In the genomic region with DNA sequence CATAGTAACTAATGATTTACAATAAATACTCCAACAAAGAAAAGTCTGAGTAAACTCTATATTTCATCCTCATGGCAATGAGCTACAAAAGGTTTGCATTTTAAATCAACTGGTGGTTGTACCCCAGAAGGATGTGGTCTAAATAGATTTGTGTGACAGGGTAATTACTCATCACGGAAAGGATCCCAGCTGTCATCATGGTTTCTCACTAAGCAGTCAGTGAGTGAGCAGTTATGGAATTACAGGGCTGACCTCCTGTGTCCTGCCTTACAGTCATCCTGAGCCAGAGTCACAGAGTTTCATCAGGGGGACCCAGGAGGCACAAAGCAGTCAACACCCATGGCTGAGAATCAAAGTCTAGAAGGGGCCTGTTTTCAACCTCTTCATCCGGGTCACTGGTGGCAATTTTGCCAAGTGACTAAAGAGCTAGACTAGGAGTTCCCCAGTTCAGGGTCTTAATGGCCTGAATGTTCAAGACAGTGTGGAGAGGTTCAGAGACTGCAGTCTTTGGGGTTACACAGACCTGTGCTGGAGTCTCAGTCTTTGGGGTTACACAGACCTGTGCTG, we compare ENCODE assay signal across 8 cellular contexts.
DNase-seq lines count a peak whose midpoint lies in the region; ATAC-seq and TF ChIP-seq lines count a peak whose summit lies in the region.

No MANE protein-coding gene starts in this region.

- H3K4me3 Mint-ChIP-seq in activated naive CD8-positive, alpha-beta T cell treated with anti-CD3 and anti-CD28 coated beads, Interleukin-2, amount 50 U/mL, for 24 hours, result peak overlapping the region; percentile 59

- peaks cover 10% of the 10 kb centered on the region for H3K9me3 Mint-ChIP-seq in activated naive CD8-positive, alpha-beta T cell treated with anti-CD3 and anti-CD28 coated beads, Interleukin-2, amount 50 U/mL, for 24 hours

- H3K27me3 Mint-ChIP-seq in activated naive CD8-positive, alpha-beta T cell treated with anti-CD3 and anti-CD28 coated beads, Interleukin-2, amount 50 U/mL, for 24 hours, result no peaks in the 10 kb centered on the region

- H3K36me3 Mint-ChIP-seq in activated naive CD8-positive, alpha-beta T cell treated with anti-CD3 and anti-CD28 coated beads, Interleukin-2, amount 50 U/mL, for 24 hours (ENCODE audit: low read depth), result peaks cover 8% of the 10 kb centered on the region

- ATAC-seq in GM21529 (IDR thresholded peaks at IDR 0.05; ENCODE audit: unreplicated experiment), result peak; percentile 86
- peak; percentile 98 for ATAC-seq in activated naive CD8-positive, alpha-beta T cell treated with anti-CD3 and anti-CD28 coated beads, Interleukin-2, amount 50 U/mL, for 24 hours

- CTCF ChIA-PET in GM10248 (lab: Yijun Ruan, JAX), result interaction anchor here (0.7 to 1.3 kb wide), 4 partner anchors 9 to 44 kb away, joined by 3 to 4 read pairs (median 3); no protein-coding TSS in a partner anchor

- DNase-seq in GM10248 (ENCODE audit: extremely low spot score), result peak; percentile 31
- DNase-seq in HT1080 (ENCODE audit: low read depth), result peak; percentile 99
- DNase-seq in activated naive CD8-positive, alpha-beta T cell treated with anti-CD3 and anti-CD28 coated beads, Interleukin-2, amount 50 U/mL, for 24 hours, result peak; percentile 52
- DNase-seq in stimulated activated CD4-positive, alpha-beta T cell treated with anti-CD3 and anti-CD28 coated beads, Interleukin-12 subunit alpha, Interleukin-12 subunit beta, amount 100 ng/mL, for 4 hours, result peak; percentile 20
- no peak for DNase-seq in ecto neural progenitor cell (ENCODE audit: low spot score)
- no peak for DNase-seq in COR-L47 (lab: John Stamatoyannopoulos, UW)
- no peak for DNase-seq in NOMO-1 treated with DMSO at 0.1 percent for 48 hours (lab: John Stamatoyannopoulos, UW; ENCODE audit: unreplicated experiment)

- POLR2A ChIA-PET in GM10248 (lab: Yijun Ruan, JAX), result no interaction called here

- H3K4me1 Mint-ChIP-seq in activated naive CD8-positive, alpha-beta T cell treated with anti-CD3 and anti-CD28 coated beads, Interleukin-2, amount 50 U/mL, for 24 hours, result peaks cover 52% of the 10 kb centered on the region

- H3K27ac Mint-ChIP-seq in activated naive CD8-positive, alpha-beta T cell treated with anti-CD3 and anti-CD28 coated beads, Interleukin-2, amount 50 U/mL, for 24 hours, result peak overlapping the region; percentile 88

- no peak for TF ChIP-seq CTCF in GM10248 (IDR thresholded peaks at IDR 0.05; ENCODE audit: control extremely low read depth, extremely low read depth, low read depth, missing control alignments)

Comparison
In these comparisons a context has a peak if more than half of its experiments do, and no peak if none do; other contexts are left out.
1. DNase-seq: peak in GM10248 (single experiment), HT1080 (single experiment), activated naive CD8-positive, alpha-beta T cell treated with anti-CD3 and anti-CD28 coated beads, Interleukin-2, amount 50 U/mL, for 24 hours (single experiment) and stimulated activated CD4-positive, alpha-beta T cell treated with anti-CD3 and anti-CD28 coated beads, Interleukin-12 subunit alpha, Interleukin-12 subunit beta, amount 100 ng/mL, for 4 hours (single experiment); none in ecto neural progenitor cell (single experiment), COR-L47 (single experiment) and NOMO-1 treated with DMSO at 0.1 percent for 48 hours (single experiment).